Comparison of ENCODE assay signal across 9 cellular contexts in genomic region chr7:105838273-105839141, GRCh38. TPM values are rescaled to one million over a fixed set of nuclear protein-coding genes. Genes with fewer than 3 reads are reported as not detected.
A peak's percentile ranks its signal among the peaks of the same experiment; 100 is the strongest.
DNase-seq lines count a peak whose midpoint lies in the region; ATAC-seq and TF ChIP-seq lines count a peak whose summit lies in the region.
"Had no signal": no experiment of that assay in that cellular context is flagged by ENCODE, and none has a peak within 500 bp of the region (broad histone marks: within the 10 kb centered on the region; RNA-seq: fewer than 3 reads in every experiment).

No MANE protein-coding gene starts in this region.

- ATAC-seq in HG02852 (IDR thresholded peaks at IDR 0.05; ENCODE audit: unreplicated experiment) (no peak), gastrocnemius medialis (no peak)

- H3K9ac ChIP-seq in iPS-15b (ENCODE audit: low read depth, low read length), result no peak overlapping the region

- H3K27ac ChIP-seq in tibial nerve (peak overlapping the region in 2 of 4 donors; percentile 23 to 32), testis (no peak overlapping the region), gastrocnemius medialis (no peak overlapping the region)

- WGBS in tibial nerve, 2 donors, result 30 to 45% methylated on average over 14 of the region's 14 CpGs
- 47 to 61% methylated on average over 14 of the region's 14 CpGs for WGBS in testis, 2 donors

- no peak for TF ChIP-seq CTCF in tibial nerve (IDR thresholded peaks at IDR 0.05)
- no peak for TF ChIP-seq CTCF in testis (IDR thresholded peaks at IDR 0.05)
- TF ChIP-seq CTCF in gastrocnemius medialis (IDR thresholded peaks at IDR 0.05 in 4 of 5, conservative IDR thresholded peaks at IDR 0.05 in 1 of 5), result no peak

- peaks cover 32% of the 10 kb centered on the region for H3K4me1 ChIP-seq in iPS-15b (ENCODE audit: control insufficient read depth, insufficient read depth, low read length)
- peaks cover 0 to 29% (median 10%) of the 10 kb centered on the region in 4 donors for H3K4me1 ChIP-seq in tibial nerve
- peaks cover 4% of the 10 kb centered on the region for H3K4me1 ChIP-seq in testis
- H3K4me1 ChIP-seq in gastrocnemius medialis, result peaks cover 11 to 13% of the 10 kb centered on the region in 2 donors

- no peaks in the 10 kb centered on the region for H3K36me3 ChIP-seq in iPS-15b (ENCODE audit: control insufficient read depth, insufficient read depth, low read length)
- no peaks in the 10 kb centered on the region for H3K36me3 ChIP-seq in tibial nerve
- H3K36me3 ChIP-seq in testis (ENCODE audit: low read depth, missing control alignments), result no peaks in the 10 kb centered on the region
- H3K36me3 ChIP-seq in gastrocnemius medialis, result no peaks in the 10 kb centered on the region

- H3K4me3 ChIP-seq in iPS-15b (ENCODE audit: low read depth, low read length) (peak overlapping the region; percentile 38), tibial nerve (no peak overlapping the region), testis (no peak overlapping the region), gastrocnemius medialis (no peak overlapping the region)

- H3K27me3 ChIP-seq in iPS-15b (ENCODE audit: control insufficient read depth, insufficient read depth, low read length) (peaks cover 6% of the 10 kb centered on the region), tibial nerve (no peaks in the 10 kb centered on the region), testis (no peaks in the 10 kb centered on the region), gastrocnemius medialis (no peaks in the 10 kb centered on the region)

- H3K9me3 ChIP-seq in iPS-15b (ENCODE audit: control insufficient read depth, insufficient read depth, low read length) (no peaks in the 10 kb centered on the region), tibial nerve (no peaks in the 10 kb centered on the region), testis (no peaks in the 10 kb centered on the region), gastrocnemius medialis (no peaks in the 10 kb centered on the region)

- DNase-seq in NCI-H146 (lab: John Stamatoyannopoulos, UW) (peak; percentile 51), NCI-H146 treated with DMSO at 0.1 percent for 48 hours (lab: John Stamatoyannopoulos, UW; ENCODE audit: unreplicated experiment) (no peak), SW480 (ENCODE audit: low spot score) (peak; percentile 47), tibial nerve (ENCODE audit: low spot score in 2 of 2) (peak; percentile 20 to 21), testis (no peak), gastrocnemius medialis (no peak)
- DNase-seq: activated T-cell treated with anti-CD3 and anti-CD28 coated beads for 4 hours had no signal

- intact Hi-C loops in testis (cut with DNase I; ENCODE audit: low total_unique reads) (no loop called here), gastrocnemius medialis (cut with DNase I; ENCODE audit: low total_unique reads) (no loop called here)

- TF ChIP-seq POLR2A in tibial nerve (IDR thresholded peaks at IDR 0.05), result no peak
- no peak for TF ChIP-seq POLR2A in testis (IDR thresholded peaks at IDR 0.05)
- TF ChIP-seq POLR2A in gastrocnemius medialis (IDR thresholded peaks at IDR 0.05), result no peak

- in situ Hi-C loops in gastrocnemius medialis (cut with MboI; ENCODE audit: low sequenced_read_pairs in 4 of 4), result no loop called here

- TF ChIP-seq EP300 in tibial nerve (IDR thresholded peaks at IDR 0.05), result no peak

RNA-seq across cellular contexts. Expression of gene ATXN7L1, which starts 37.9 kb away (rescaled TPM):
- 10 to 100 TPM; 14.6 to 22.5 (median 19.1) TPM for total RNA-seq in tibial nerve
- 10 to 100 TPM; 35.7 to 35.9 TPM for total RNA-seq in testis
- 61.7 TPM for polyA plus RNA-seq in testis (ENCODE audit: insufficient read depth, low read depth, low replicate concordance)
- total RNA-seq in gastrocnemius medialis, result 1 to 10 TPM; 1.6 to 6.6 (median 4.8) TPM

Comparison
In these comparisons a context has a peak if more than half of its experiments do, and no peak if none do; other contexts are left out.
1. DNase-seq: peak in NCI-H146 (single experiment), SW480 (single experiment) and tibial nerve (2 of 2); none in NCI-H146 treated with DMSO at 0.1 percent for 48 hours (single experiment), testis (single experiment) and gastrocnemius medialis (0 of 2).